ENCODE assay signal across 8 cellular contexts in genomic region chr3:98901032-98901464, GRCh38. TPM values are rescaled to one million over a fixed set of nuclear protein-coding genes. Genes with fewer than 3 reads are reported as not detected.
DNase-seq lines count a peak whose midpoint lies in the region; ATAC-seq, FAIRE-seq and TF ChIP-seq lines count a peak whose summit lies in the region.

No MANE protein-coding gene starts in this region.

- H3K4me2 ChIP-seq in H1 (ENCODE audit: insufficient read depth in 1 of 2, low read depth in 2 of 2, low read length in 2 of 2), result peak overlapping the region; percentile 81 to 83

- no peak overlapping the region for H2BK20ac ChIP-seq in H1 (ENCODE audit: low read length)

- TF ChIP-seq CTCF in WTC11 (IDR thresholded peaks at IDR 0.05), result no peak
- no peak for TF ChIP-seq CTCF in H1 (IDR thresholded peaks at IDR 0.05; ENCODE audit: control extremely low read depth in 1 of 3, insufficient read depth in 1 of 3, low read depth in 1 of 3, low read length in 3 of 3)

- ATAC-seq in GM21576 (IDR thresholded peaks at IDR 0.05; ENCODE audit: unreplicated experiment), result peak; percentile 18
- ATAC-seq in WTC11, result peak; percentile 15
- ATAC-seq in stimulated activated naive CD8-positive, alpha-beta T cell treated with anti-CD3 and anti-CD28 coated beads, Interleukin-15, amount 100 ng/mL, for 72 hours, result peak; percentile 31

- H4K91ac ChIP-seq in H1 (replicated peaks; ENCODE audit: insufficient read length, low read length), result peak overlapping the region; percentile 95

- no peaks in the 10 kb centered on the region for H3K27me3 ChIP-seq in H1 (replicated peaks in 1 of 4; ENCODE audit: control insufficient read depth in 3 of 4, extremely low read depth in 1 of 4, insufficient read depth in 3 of 4, low read length in 3 of 4)

- H2AK5ac ChIP-seq in H1 (ENCODE audit: low read depth, low read length), result no peak overlapping the region

- 0 out of 2 replicates have a peak overlapping the region, but pooled peaks have one; percentile 2 for H2AFZ ChIP-seq in H1 (ENCODE audit: low read length)

- peak overlapping the region; percentile 95 for H4K8ac ChIP-seq in H1 (ENCODE audit: extremely low read depth, insufficient read depth, low read length)

- peak overlapping the region; percentile 93 for H3K27ac ChIP-seq in H1 (ENCODE audit: low read depth, low read length)

- H2BK5ac ChIP-seq in H1 (ENCODE audit: low read depth, low read length), result peak overlapping the region; percentile 91

- H3K9me3 ChIP-seq in H1 (ENCODE audit: insufficient read depth in 2 of 2, low read depth in 1 of 2, low read length in 1 of 2), result no peaks in the 10 kb centered on the region

- peaks cover 35% of the 10 kb centered on the region for H3K4me1 Mint-ChIP-seq in WTC11
- H3K4me1 Mint-ChIP-seq in stimulated activated naive CD8-positive, alpha-beta T cell treated with anti-CD3 and anti-CD28 coated beads, Interleukin-15, amount 100 ng/mL, for 72 hours, result peaks cover 13% of the 10 kb centered on the region

- H3K36me3 ChIP-seq in H1 (ENCODE audit: control insufficient read depth in 2 of 4, insufficient read depth in 4 of 4, low read length in 3 of 4), result no peaks in the 10 kb centered on the region

- H3K4ac ChIP-seq in H1 (replicated peaks; ENCODE audit: insufficient read length, low read depth, low read length), result no peak overlapping the region

- H3K79me2 ChIP-seq in H1 (ENCODE audit: control insufficient read depth in 1 of 2, insufficient read depth in 2 of 2, low read length in 2 of 2), result peaks cover 0 to 48% of the 10 kb centered on the region in 2 experiments; a peak in 3 of 4 replicates

- peak overlapping the region; percentile 97 for H4K5ac ChIP-seq in H1 (ENCODE audit: insufficient read length, low read depth, low read length)

- no peaks in the 10 kb centered on the region; the same call in none of the 2 replicates for H3K23me2 ChIP-seq in H1 (ENCODE audit: low read depth, low read length)

- POLR2A ChIA-PET in WTC11 (lab: Charles Lee) (interaction anchor here (0.5 to 1.8 kb wide), 9 partner anchors 9 to 596 kb away, joined by 3 to 9 read pairs (median 4); partner anchors contain the start of gene CLDND1), H1 (lab: Charles Lee; ENCODE audit: partially characterized antibody) (interaction anchor here (1.0 to 4.5 kb wide), 3 partner anchors 11 to 33 kb away, joined by 3 to 54 read pairs (median 21); no protein-coding TSS in a partner anchor)

- peak; percentile 71 for DNase-seq in EH (ENCODE audit: low read depth)
- DNase-seq in HuH-7 (ENCODE audit: low spot score), result peak; percentile 40
- DNase-seq in WTC11 (ENCODE audit: low spot score), result peak; percentile 70
- DNase-seq in H1 (ENCODE audit: low read depth in 1 of 2, low spot score in 2 of 2), result peak; percentile 25 to 79
- DNase-seq in medulla oblongata (ENCODE audit: extremely low spot score), result peak; percentile 43
- peak in 1 of 2 donors; percentile 26 for DNase-seq in stimulated activated naive CD8-positive, alpha-beta T cell treated with anti-CD3 and anti-CD28 coated beads, Interleukin-15, amount 100 ng/mL, for 72 hours
- no peak for DNase-seq in SIG-M5 (lab: John Stamatoyannopoulos, UW)

- no peak for FAIRE-seq in H1 (lab: Jason Lieb, UNC)

- H3K27me3 Mint-ChIP-seq in WTC11 (ENCODE audit: low read depth), result no peaks in the 10 kb centered on the region
- H3K27me3 Mint-ChIP-seq in stimulated activated naive CD8-positive, alpha-beta T cell treated with anti-CD3 and anti-CD28 coated beads, Interleukin-15, amount 100 ng/mL, for 72 hours, result peaks cover 7% of the 10 kb centered on the region

- no peaks in the 10 kb centered on the region for H3K79me1 ChIP-seq in H1 (ENCODE audit: low read depth, low read length)

- no peak overlapping the region for H2BK15ac ChIP-seq in H1 (ENCODE audit: low read length)

- no peak overlapping the region for H2BK120ac ChIP-seq in H1 (replicated peaks; ENCODE audit: low read depth, low read length)

- peaks cover 0 to 11% (median 4%) of the 10 kb centered on the region in 4 experiments; a peak in 4 of 7 replicates for H3K4me1 ChIP-seq in H1 (replicated peaks in 1 of 4; ENCODE audit: control insufficient read depth in 3 of 4, insufficient read depth in 4 of 4, low read length in 3 of 4)

- H3K36me3 Mint-ChIP-seq in WTC11, result no peaks in the 10 kb centered on the region

- H3K27ac Mint-ChIP-seq in WTC11, result peak overlapping the region; percentile 85
- peak overlapping the region; percentile 87 to 92 for H3K27ac Mint-ChIP-seq in stimulated activated naive CD8-positive, alpha-beta T cell treated with anti-CD3 and anti-CD28 coated beads, Interleukin-15, amount 100 ng/mL, for 72 hours

- no peak for TF ChIP-seq POLR2A in H1 (IDR thresholded peaks at IDR 0.05; ENCODE audit: control extremely low read depth in 1 of 2, low read depth in 2 of 2, low read length in 2 of 2)

- no peak for TF ChIP-seq EP300 in H1 (IDR thresholded peaks at IDR 0.05; ENCODE audit: borderline replicate concordance in 1 of 2, low read depth in 2 of 2, low read length in 2 of 2)

- H3K18ac ChIP-seq in H1 (ENCODE audit: extremely low read depth, low read length), result peak overlapping the region; percentile 96

- H3K56ac ChIP-seq in H1 (replicated peaks; ENCODE audit: insufficient read length, low read depth, low read length), result peak overlapping the region; percentile 96

- no peak overlapping the region for H3K23ac ChIP-seq in H1 (ENCODE audit: insufficient read length)

- CTCF ChIA-PET in WTC11 (lab: Charles Lee), result interaction anchor here (0.5 to 2.0 kb wide), 6 partner anchors 9 to 288 kb away, joined by 3 to 10 read pairs (median 4); no protein-coding TSS in a partner anchor
- CTCF ChIA-PET in H1 (lab: Charles Lee; ENCODE audit: partially characterized antibody), result interaction anchor here (0.9 to 3.3 kb wide), 3 partner anchors 86 to 93 kb away, joined by 3 to 15 read pairs (median 4); no protein-coding TSS in a partner anchor

- H3K9me3 Mint-ChIP-seq in WTC11, result no peaks in the 10 kb centered on the region
- no peaks in the 10 kb centered on the region for H3K9me3 Mint-ChIP-seq in stimulated activated naive CD8-positive, alpha-beta T cell treated with anti-CD3 and anti-CD28 coated beads, Interleukin-15, amount 100 ng/mL, for 72 hours

- no peak overlapping the region for H2BK12ac ChIP-seq in H1 (ENCODE audit: low read depth, low read length)

- H3K4me3 ChIP-seq in H1 (ENCODE audit: extremely low read depth in 1 of 4, insufficient read depth in 2 of 4, low read depth in 3 of 4, low read length in 4 of 4), result peak overlapping the region; percentile 86 to 100 (median 92)

- H3K14ac ChIP-seq in H1 (ENCODE audit: insufficient read length), result no peak overlapping the region

- H3K9ac ChIP-seq in H1 (replicated peaks in 1 of 4; ENCODE audit: extremely low read depth in 1 of 4, low read depth in 3 of 4, low read length in 3 of 4), result peak overlapping the region; percentile 87 to 94 (median 90)

- H3K4me3 Mint-ChIP-seq in WTC11, result peak overlapping the region; percentile 97
- peak overlapping the region; percentile 89 to 93 for H3K4me3 Mint-ChIP-seq in stimulated activated naive CD8-positive, alpha-beta T cell treated with anti-CD3 and anti-CD28 coated beads, Interleukin-15, amount 100 ng/mL, for 72 hours

- peaks cover 0 to 5% of the 10 kb centered on the region in 2 experiments for H4K20me1 ChIP-seq in H1 (replicated peaks in 1 of 2; ENCODE audit: control insufficient read depth in 1 of 2, insufficient read depth in 2 of 2, low read length in 2 of 2)

- 5% methylated on average over 8 of the region's 42 CpGs; no CpG with 5 or more reads in 1 of the 2 experiments for WGBS in H1 (ENCODE audit: extremely low coverage in 1 of 2, insufficient coverage in 1 of 2, insufficient read length in 1 of 2, insufficient replicate concordance in 2 of 2, low coverage in 1 of 2, low lambda C conversion rate in 2 of 2, missing lambda C conversion rate in 1 of 2), 2 experiments

- no peak for TF ChIP-seq RAD21 in H1 (IDR thresholded peaks at IDR 0.05 in 1 of 2, conservative IDR thresholded peaks at IDR 0.05 in 1 of 2; ENCODE audit: low read depth in 2 of 2, low read length in 2 of 2)

TF ChIP-seq in WTC11, 78 proteins besides CTCF, POLR2A, EP300 and RAD21 (continues in another document):
- TF ChIP-seq GABPB1 (CRISPR knock-in tag; IDR thresholded peaks at IDR 0.05) (no peak), KAT7 (CRISPR knock-in tag; IDR thresholded peaks at IDR 0.05; ENCODE audit: borderline replicate concordance) (peak; percentile 92; the same call in 1 of the 2 replicates), TEAD4 (CRISPR knock-in tag; IDR thresholded peaks at IDR 0.05) (no peak), SMAD4 (CRISPR knock-in tag; IDR thresholded peaks at IDR 0.05) (0 out of 2 replicates have a peak, but pooled peaks have one; percentile 76), MAX (CRISPR knock-in tag; IDR thresholded peaks at IDR 0.05) (no peak)

TF ChIP-seq in H1, 55 proteins besides CTCF, POLR2A, EP300 and RAD21 (continues in another document):
- TF ChIP-seq E2F6 (IDR thresholded peaks at IDR 0.05) (no peak), ASH2L (IDR thresholded peaks at IDR 0.05; ENCODE audit: low read length) (peak; percentile 98), JUND (IDR thresholded peaks at IDR 0.05; ENCODE audit: low read length) (no peak), BCL11A (IDR thresholded peaks at IDR 0.05; ENCODE audit: low read depth in 2 of 2, low read length in 2 of 2) (no peak), GTF2F1 (IDR thresholded peaks at IDR 0.05; ENCODE audit: borderline replicate concordance, low read depth, low read length) (no peak), HDAC6 (IDR thresholded peaks at IDR 0.05; ENCODE audit: low read depth, low read length) (no peak), FOSL1 (IDR thresholded peaks at IDR 0.05; ENCODE audit: insufficient read depth, low read depth, low read length) (no peak), NANOG (IDR thresholded peaks at IDR 0.05; ENCODE audit: insufficient read depth, low read depth, low read length, poor library complexity, severe bottlenecking) (no peak)

RNA-seq across cellular contexts. Expression of gene DCBLD2, which starts 0.4 kb away (rescaled TPM):
- 44.5 to 47.9 TPM (median 46.5 TPM) in 3 replicates for total RNA-seq in WTC11 (2021)
- total RNA-seq in H1 (2021; fragmentation: NEBNext Ultra II Directional; extraction: Animal tissue kit (Norgen Biotek cat#: 25700)), result 59.1 and 63.8 TPM in 2 replicates
- polyA plus RNA-seq in H1 (2011; rRNA removed), result 16.3 and 19.6 TPM in 2 replicates
- polyA plus RNA-seq in H1 (2011; cell fraction: cytosol; rRNA removed), result 26.1 TPM
- polyA plus RNA-seq in H1 (2011; cell fraction: nucleus; rRNA removed), result 25.7 TPM
- polyA plus RNA-seq in H1 (2012, experiment 1 of 2), result 20.7 to 39.0 TPM (median 29.6 TPM) in 4 replicates
- 2.7 TPM for polyA plus RNA-seq in H1 (2012, experiment 2 of 2)
- 64.0 TPM for polyA plus RNA-seq in H1 (2013, experiment 1 of 2)
- polyA plus RNA-seq in H1 (2013, experiment 2 of 2), result 69.8 TPM
- 77.6 and 88.7 TPM in 2 replicates for polyA minus RNA-seq in H1 (2011; rRNA and poly(A)+ RNA removed)
- polyA minus RNA-seq in H1 (2011; cell fraction: cytosol; rRNA and poly(A)+ RNA removed), result 50.1 TPM
- polyA minus RNA-seq in H1 (2011; cell fraction: nucleus; rRNA and poly(A)+ RNA removed), result 77.8 TPM
